ENCODE assay signal across 20 cellular contexts in the genomic region with DNA sequence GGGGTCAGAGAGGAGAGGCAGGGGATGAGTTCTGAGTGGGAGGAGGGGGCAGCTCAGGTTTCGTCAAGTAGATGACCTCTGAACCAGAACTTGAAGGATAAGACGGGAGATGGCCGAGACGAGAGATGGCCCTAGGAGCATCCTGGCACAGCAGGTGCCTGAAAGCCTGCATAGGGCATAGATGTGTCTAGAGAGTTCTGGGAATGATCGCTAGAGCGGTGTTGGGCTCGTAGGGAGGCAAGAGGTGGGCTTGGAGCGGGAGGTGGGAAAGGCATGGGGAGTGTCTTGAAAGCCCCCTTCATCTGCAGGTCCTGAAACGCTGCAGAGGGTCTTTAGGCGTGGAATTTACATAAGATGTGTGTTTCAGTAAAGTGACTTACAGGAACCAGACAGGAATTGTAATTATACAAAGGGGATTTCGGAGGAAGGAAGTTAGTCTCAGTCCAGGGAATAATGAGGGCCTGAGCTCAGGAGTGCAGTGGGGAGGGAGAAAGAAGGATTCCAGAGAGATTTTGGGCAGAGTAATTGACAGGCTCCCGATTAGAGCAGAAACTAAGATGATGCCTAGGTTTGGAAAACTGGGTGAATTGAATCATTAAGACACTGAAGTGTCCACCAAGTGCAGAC. TPM values are rescaled to one million over a fixed set of nuclear protein-coding genes. Genes with fewer than 3 reads are reported as not detected.
DNase-seq lines count a peak whose midpoint lies in the region; ATAC-seq and TF ChIP-seq lines count a peak whose summit lies in the region.
"Had no signal": no experiment of that assay in that cellular context is flagged by ENCODE, and none has a peak within 500 bp of the region (broad histone marks: within the 10 kb centered on the region; RNA-seq: fewer than 3 reads in every experiment).

No MANE protein-coding gene starts in this region.

- POLR2A ChIA-PET in naive thymus-derived CD4-positive, alpha-beta T cell (lab: Charles Lee), result no interaction called here

- intact Hi-C loops in left ventricle myocardium inferior (cut with micrococcal nuclease) (no loop called here), right cardiac atrium (cut with DNase I) (no loop called here), esophagus muscularis mucosa (cut with DNase I) (no loop called here), psoas muscle (cut with DNase I) (no loop called here)
- intact Hi-C loops in naive thymus-derived CD4-positive, alpha-beta T cell (cut with micrococcal nuclease), result no loop called here

- H3K9me3 Mint-ChIP-seq in naive thymus-derived CD4-positive, alpha-beta T cell, result no peaks in the 10 kb centered on the region
- H3K9me3 Mint-ChIP-seq: CD4-positive, alpha-beta T cell had no signal

- H3K27ac ChIP-seq in left ventricle myocardium inferior (replicated peaks) (peak overlapping the region; percentile 80), right cardiac atrium (ENCODE audit: low read length) (no peak overlapping the region), esophagus muscularis mucosa (replicated peaks in 1 of 4) (peak overlapping the region in 3 of 4 donors; percentile 31 to 57 (median 56)), psoas muscle (peak overlapping the region; percentile 64)
- no peak overlapping the region for H3K27ac ChIP-seq in naive thymus-derived CD4-positive, alpha-beta T cell (ENCODE audit: low read depth, low read length)
- H3K27ac ChIP-seq: GM23248 had no signal

- no peak overlapping the region for H3K4me3 Mint-ChIP-seq in naive thymus-derived CD4-positive, alpha-beta T cell
- H3K4me3 Mint-ChIP-seq: CD4-positive, alpha-beta T cell had no signal

- peaks cover 0 to 2% (median 0%) of the 10 kb centered on the region in 5 donors for H3K27me3 Mint-ChIP-seq in naive thymus-derived CD4-positive, alpha-beta T cell
- H3K27me3 Mint-ChIP-seq: CD4-positive, alpha-beta T cell had no signal

- no peaks in the 10 kb centered on the region for H3K27me3 ChIP-seq in left ventricle myocardium inferior (ENCODE audit: low read depth)
- no peaks in the 10 kb centered on the region for H3K27me3 ChIP-seq in right cardiac atrium (ENCODE audit: control insufficient read depth, insufficient read depth)
- H3K27me3 ChIP-seq in esophagus muscularis mucosa, result peaks cover 0 to 25% (median 0%) of the 10 kb centered on the region in 4 donors
- no peaks in the 10 kb centered on the region for H3K27me3 ChIP-seq in psoas muscle (ENCODE audit: insufficient read depth in 3 of 3, low read length in 2 of 3)
- H3K27me3 ChIP-seq in naive thymus-derived CD4-positive, alpha-beta T cell (ENCODE audit: control insufficient read depth in 2 of 2, insufficient read depth in 2 of 2, low read length in 2 of 2), result no peaks in the 10 kb centered on the region
- H3K27me3 ChIP-seq: BE2C had no signal

- peaks cover 11% of the 10 kb centered on the region for H3K9me3 ChIP-seq in left ventricle myocardium inferior (replicated peaks)
- H3K9me3 ChIP-seq in right cardiac atrium (ENCODE audit: control insufficient read depth, low read length), result no peaks in the 10 kb centered on the region
- H3K9me3 ChIP-seq in esophagus muscularis mucosa, result peaks cover 0 to 5% (median 0%) of the 10 kb centered on the region in 4 donors
- H3K9me3 ChIP-seq in psoas muscle, result no peaks in the 10 kb centered on the region
- no peaks in the 10 kb centered on the region for H3K9me3 ChIP-seq in naive thymus-derived CD4-positive, alpha-beta T cell (ENCODE audit: control insufficient read depth in 2 of 3, low read length in 3 of 3)
- H3K9me3 ChIP-seq: BE2C, HAP-1 had no signal

- peaks cover 0 to 22% (median 6%) of the 10 kb centered on the region in 7 donors for H3K4me1 Mint-ChIP-seq in naive thymus-derived CD4-positive, alpha-beta T cell

- H3K27ac Mint-ChIP-seq in naive thymus-derived CD4-positive, alpha-beta T cell, result peak overlapping the region in 3 of 9 donors; percentile 7 to 41 (median 10)
- H3K27ac Mint-ChIP-seq: CD4-positive, alpha-beta T cell had no signal

- CTCF ChIA-PET in naive thymus-derived CD4-positive, alpha-beta T cell (lab: Charles Lee), result interaction anchor here (0.7 kb wide), 1 partner anchor 30 kb away, joined by 3 read pairs; no protein-coding TSS in a partner anchor

- no peak for DNase-seq in left ventricle myocardium inferior
- no peak for DNase-seq in right cardiac atrium
- DNase-seq in esophagus muscularis mucosa (ENCODE audit: extremely low spot score), result no peak
- DNase-seq in psoas muscle, result no peak
- DNase-seq in naive thymus-derived CD4-positive, alpha-beta T cell, result no peak
- DNase-seq: BE2C; CD4-positive, alpha-beta T cell; DMS153; GDM1; GM23248; IMR-90; Kasumi-1; NCI-H1092 treated with DMSO at 0.1 percent for 48 hours; NCI-H1694; NCI-H2081 treated with DMSO at 0.1 percent for 48 hours; NCI-H446 treated with DMSO at 0.1 percent for 48 hours had no signal

- 59% methylated on average over 12 of the region's 12 CpGs for WGBS in right cardiac atrium
- WGBS in esophagus muscularis mucosa, result 78% methylated on average over 12 of the region's 12 CpGs
- 68 to 74% (median 72%) methylated on average over 12 of the region's 12 CpGs for WGBS in psoas muscle, 3 donors

- no peak for TF ChIP-seq CTCF in left ventricle myocardium inferior (IDR thresholded peaks at IDR 0.05; ENCODE audit: borderline replicate concordance)
- no peak for TF ChIP-seq CTCF in esophagus muscularis mucosa (IDR thresholded peaks at IDR 0.05)
- no peak for TF ChIP-seq CTCF in psoas muscle (IDR thresholded peaks at IDR 0.05)

- H3K4me1 ChIP-seq in left ventricle myocardium inferior (peaks cover 53% of the 10 kb centered on the region), right cardiac atrium (ENCODE audit: control insufficient read depth, insufficient read depth, low read length) (peaks cover 2% of the 10 kb centered on the region), esophagus muscularis mucosa (peaks cover 0 to 24% (median 3%) of the 10 kb centered on the region in 4 donors), psoas muscle (no peaks in the 10 kb centered on the region)
- H3K4me1 ChIP-seq in naive thymus-derived CD4-positive, alpha-beta T cell (ENCODE audit: control insufficient read depth in 2 of 2, insufficient read depth in 2 of 2, low read length in 2 of 2), result no peaks in the 10 kb centered on the region
- H3K4me1 ChIP-seq: BE2C, HAP-1 had no signal

- no peak for TF ChIP-seq EP300 in esophagus muscularis mucosa (IDR thresholded peaks at IDR 0.05)

- H3K4me3 ChIP-seq in left ventricle myocardium inferior, result no peak overlapping the region
- H3K4me3 ChIP-seq in right cardiac atrium (ENCODE audit: low read length), result no peak overlapping the region
- no peak overlapping the region for H3K4me3 ChIP-seq in esophagus muscularis mucosa
- no peak overlapping the region for H3K4me3 ChIP-seq in psoas muscle
- H3K4me3 ChIP-seq in naive thymus-derived CD4-positive, alpha-beta T cell (ENCODE audit: low read length), result no peak overlapping the region
- H3K4me3 ChIP-seq: GM23248, HAP-1 had no signal

- no peaks in the 10 kb centered on the region for H3K36me3 ChIP-seq in left ventricle myocardium inferior
- no peaks in the 10 kb centered on the region for H3K36me3 ChIP-seq in esophagus muscularis mucosa
- no peaks in the 10 kb centered on the region for H3K36me3 ChIP-seq in psoas muscle (ENCODE audit: insufficient read depth in 1 of 2, low read depth in 1 of 2)
- H3K36me3 ChIP-seq in naive thymus-derived CD4-positive, alpha-beta T cell (ENCODE audit: control insufficient read depth in 2 of 3, insufficient read depth in 3 of 3, low read length in 3 of 3), result no peaks in the 10 kb centered on the region
- H3K36me3 ChIP-seq: BE2C, HAP-1 had no signal

- TF ChIP-seq POLR2A in esophagus muscularis mucosa (IDR thresholded peaks at IDR 0.05; ENCODE audit: low read depth), result no peak

- ATAC-seq in right cardiac atrium (no peak), psoas muscle (no peak), HG02588 (IDR thresholded peaks at IDR 0.05; ENCODE audit: unreplicated experiment) (no peak), GM18909 (IDR thresholded peaks at IDR 0.05; ENCODE audit: poor library complexity, unreplicated experiment) (no peak), GM19463 (IDR thresholded peaks at IDR 0.05; ENCODE audit: unreplicated experiment) (no peak)
- ATAC-seq in naive thymus-derived CD4-positive, alpha-beta T cell, result no peak

- no peaks in the 10 kb centered on the region for H3K36me3 Mint-ChIP-seq in naive thymus-derived CD4-positive, alpha-beta T cell

RNA-seq across cellular contexts. Expression of a gene that starts 43.3 kb away (rescaled TPM):
- 19.5 TPM for total RNA-seq in left ventricle myocardium inferior
- total RNA-seq in right cardiac atrium, result 10 to 100 TPM in 2 of 4 donors, 1 to 10 TPM in 2; 4.1 to 12.8 (median 9.2) TPM
- 23.9 TPM for polyA plus RNA-seq in right cardiac atrium
- total RNA-seq in esophagus muscularis mucosa, result 100 to 1,000 TPM in 3 of 4 donors, 10 to 100 TPM in 1; 39.9 to 209 (median 147) TPM
- total RNA-seq in psoas muscle, result 10 to 100 TPM; 23.0 to 57.2 (median 35.5) TPM
- polyA plus RNA-seq in psoas muscle, result 100 to 1,000 TPM in 2 of 3 donors, 10 to 100 TPM in 1; 25.4 to 138 (median 103) TPM
- 1 to 10 TPM in 2 of 5 experiments, not detected in 3; 1.7 to 2.0 TPM for total RNA-seq in naive thymus-derived CD4-positive, alpha-beta T cell
- 10 to 100 TPM in 1 of 2 donors, 1 to 10 TPM in 1; 6.7 to 11.7 TPM for polyA plus RNA-seq in naive thymus-derived CD4-positive, alpha-beta T cell
- total RNA-seq: CD4-positive, alpha-beta T cell; GM23248 had no signal
- polyA plus RNA-seq: GM23248 had no signal

Comparison
In these comparisons a context has a peak if more than half of its experiments do, and no peak if none do; other contexts are left out.
1. H3K27ac ChIP-seq: peak in left ventricle myocardium inferior (single experiment), esophagus muscularis mucosa (3 of 4) and psoas muscle (single experiment); none in right cardiac atrium (single experiment) and naive thymus-derived CD4-positive, alpha-beta T cell (single experiment).